In the genomic region with DNA sequence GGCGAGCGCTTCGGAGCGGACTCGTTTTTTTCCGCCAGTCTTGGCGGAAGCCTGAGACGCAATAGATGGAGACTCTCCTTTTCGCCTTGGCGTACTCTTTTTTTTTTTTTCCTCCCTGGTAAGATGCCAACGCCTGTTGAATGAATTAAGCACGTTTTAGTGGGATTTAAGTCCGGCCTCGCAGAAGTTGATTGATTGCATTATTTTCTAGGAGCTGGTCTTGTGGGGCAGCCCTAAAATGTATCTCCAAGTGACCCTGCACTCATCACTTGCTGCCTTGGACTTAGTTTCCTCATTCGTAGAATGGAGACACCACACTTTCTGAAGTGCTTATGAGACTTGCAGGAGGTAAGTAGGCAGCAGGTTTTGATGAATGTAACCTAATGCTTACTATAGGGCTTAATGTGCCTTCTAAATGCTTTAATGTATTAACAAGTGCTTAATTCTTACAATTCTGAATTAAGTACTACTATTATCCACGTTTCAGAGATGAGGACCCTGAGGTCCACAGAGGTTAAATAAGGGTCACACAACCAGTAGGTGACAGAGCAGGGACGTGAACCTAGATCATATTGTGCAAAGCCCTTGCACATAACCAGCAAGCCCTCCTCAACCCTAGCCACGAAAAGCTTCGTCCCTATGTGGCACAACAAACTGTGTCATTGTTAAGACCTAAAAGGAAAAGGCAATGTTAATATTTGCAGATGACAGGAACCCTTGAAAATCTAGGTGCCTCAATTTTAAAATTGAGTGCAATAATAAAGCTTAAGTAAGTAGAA, we compare ENCODE assay signal across 8 cellular contexts. TPM values are rescaled to one million over a fixed set of nuclear protein-coding genes. Genes with fewer than 3 reads are reported as not detected.
DNase-seq lines count a peak whose midpoint lies in the region; ATAC-seq, FAIRE-seq and TF ChIP-seq lines count a peak whose summit lies in the region.

No MANE protein-coding gene starts in this region.

- peak; percentile 96 for FAIRE-seq in G401.6 (lab: Jason Lieb, UNC)

- H3K9me3 ChIP-seq in HUES48 (ENCODE audit: control insufficient read depth, insufficient read depth, low read length) (no peaks in the 10 kb centered on the region), tibial artery (no peaks in the 10 kb centered on the region)

- H3K27me3 ChIP-seq in HUES48 (ENCODE audit: control insufficient read depth, insufficient read depth, low read length): no peaks in the 10 kb centered on the region
- no peaks in the 10 kb centered on the region for H3K27me3 ChIP-seq in tibial artery

- peak overlapping the region; percentile 98 for H3K4me3 ChIP-seq in HUES48 (ENCODE audit: low read depth, low read length)
- H3K4me3 ChIP-seq in tibial artery: peak overlapping the region; percentile 84 to 97

- DNase-seq in amniotic epithelial cell (ENCODE audit: low read depth) (peak; percentile 86), left lobe of liver (ENCODE audit: low spot score) (no peak), tibial artery (no peak), NCI-H774 (lab: John Stamatoyannopoulos, UW) (no peak), NCI-H1694 (lab: John Stamatoyannopoulos, UW) (no peak)

- H3K36me3 ChIP-seq in HUES48 (ENCODE audit: control insufficient read depth, insufficient read depth, low read length): no peaks in the 10 kb centered on the region
- H3K36me3 ChIP-seq in tibial artery: no peaks in the 10 kb centered on the region

- H3K27ac ChIP-seq in HUES48 (ENCODE audit: low read depth, low read length): peak overlapping the region; percentile 40
- H3K27ac ChIP-seq in tibial artery: peak overlapping the region; percentile 95 to 98

- TF ChIP-seq CTCF in tibial artery (IDR thresholded peaks at IDR 0.05): no peak

- H3K9ac ChIP-seq in HUES48 (ENCODE audit: low read depth, low read length): peak overlapping the region; percentile 98

- intact Hi-C loops in tibial artery (cut with DNase I; ENCODE audit: low total_unique reads): loop anchor here (5.0 to 10.0 kb wide), 3 partner anchors 46 to 1646 kb away; a partner anchor contains a TSS

- peaks cover 37% of the 10 kb centered on the region for H3K4me1 ChIP-seq in HUES48 (ENCODE audit: control insufficient read depth, insufficient read depth, low read length)
- H3K4me1 ChIP-seq in tibial artery: peaks cover 0 to 34% (median 25%) of the 10 kb centered on the region in 4 donors

- ATAC-seq in GM21423 (IDR thresholded peaks at IDR 0.05; ENCODE audit: unreplicated experiment) (peak; percentile 32), left lobe of liver (peak; percentile 1)

RNA-seq across cellular contexts. Expression of a gene that starts 0.5 kb away (rescaled TPM):
- total RNA-seq in left lobe of liver: 22.6 TPM

RNA-seq across cellular contexts. Expression of a gene that starts 33.0 kb away (rescaled TPM):
- 4.3 TPM for total RNA-seq in left lobe of liver
